1 cellular context compared by ENCODE assay signal in genomic region chr3:12556723-12557471, GRCh38.
TF ChIP-seq lines count a peak whose summit lies in the region.

Gene MKRN2 (plus strand): TSS chr3:12557087. CDS start chr3:12557151, 64 bp downstream.

TF ChIP-seq in HEK293, 187 proteins besides CTCF, POLR2A, EP300 and RAD21 (continued from another document and continues in another):
- TF ChIP-seq, protein P1, sequence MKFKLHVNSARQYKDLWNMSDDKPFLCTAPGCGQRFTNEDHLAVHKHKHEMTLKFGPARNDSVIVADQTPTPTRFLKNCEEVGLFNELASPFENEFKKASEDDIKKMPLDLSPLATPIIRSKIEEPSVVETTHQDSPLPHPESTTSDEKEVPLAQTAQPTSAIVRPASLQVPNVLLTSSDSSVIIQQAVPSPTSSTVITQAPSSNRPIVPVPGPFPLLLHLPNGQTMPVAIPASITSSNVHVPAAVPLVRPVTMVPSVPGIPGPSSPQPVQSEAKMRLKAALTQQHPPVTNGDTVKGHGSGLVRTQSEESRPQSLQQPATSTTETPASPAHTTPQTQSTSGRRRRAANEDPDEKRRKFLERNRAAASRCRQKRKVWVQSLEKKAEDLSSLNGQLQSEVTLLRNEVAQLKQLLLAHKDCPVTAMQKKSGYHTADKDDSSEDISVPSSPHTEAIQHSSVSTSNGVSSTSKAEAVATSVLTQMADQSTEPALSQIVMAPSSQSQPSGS (tag by site-specific recombination; IDR thresholded peaks at IDR 0.05; ENCODE audit: low read depth): no peak
- TF ChIP-seq ZBTB7A (tag by site-specific recombination; IDR thresholded peaks at IDR 0.05; ENCODE audit: low read depth): no peak
- no peak for TF ChIP-seq ZNF624 (tag by site-specific recombination; IDR thresholded peaks at IDR 0.05)
- TF ChIP-seq ZNF701 (tag by site-specific recombination; IDR thresholded peaks at IDR 0.05): no peak
- TF ChIP-seq ZNF10 (tag by site-specific recombination; IDR thresholded peaks at IDR 0.05): 0 out of 2 replicates have a peak, but pooled peaks have one; percentile 38
- TF ChIP-seq ZNF2 (tag by site-specific recombination; IDR thresholded peaks at IDR 0.05): peak; percentile 82
- no peak for TF ChIP-seq ZNF544 (tag by site-specific recombination; IDR thresholded peaks at IDR 0.05)
- no peak for TF ChIP-seq ZNF433 (tag by site-specific recombination; IDR thresholded peaks at IDR 0.05; ENCODE audit: low read depth)
- TF ChIP-seq ZBTB26 (tag by site-specific recombination; optimal IDR thresholded peaks at IDR 0.05): peak; percentile 97
- peak; percentile 82 for TF ChIP-seq ZNF341 (tag by site-specific recombination; IDR thresholded peaks at IDR 0.05; ENCODE audit: low read depth)
- TF ChIP-seq ZNF426 (tag by site-specific recombination; IDR thresholded peaks at IDR 0.05): no peak
- TF ChIP-seq ZNF404 (tag by site-specific recombination; IDR thresholded peaks at IDR 0.05): no peak
- no peak; the same call in 1 of the 2 replicates for TF ChIP-seq ZNF623 (tag by site-specific recombination; IDR thresholded peaks at IDR 0.05)
- TF ChIP-seq, protein P2, sequence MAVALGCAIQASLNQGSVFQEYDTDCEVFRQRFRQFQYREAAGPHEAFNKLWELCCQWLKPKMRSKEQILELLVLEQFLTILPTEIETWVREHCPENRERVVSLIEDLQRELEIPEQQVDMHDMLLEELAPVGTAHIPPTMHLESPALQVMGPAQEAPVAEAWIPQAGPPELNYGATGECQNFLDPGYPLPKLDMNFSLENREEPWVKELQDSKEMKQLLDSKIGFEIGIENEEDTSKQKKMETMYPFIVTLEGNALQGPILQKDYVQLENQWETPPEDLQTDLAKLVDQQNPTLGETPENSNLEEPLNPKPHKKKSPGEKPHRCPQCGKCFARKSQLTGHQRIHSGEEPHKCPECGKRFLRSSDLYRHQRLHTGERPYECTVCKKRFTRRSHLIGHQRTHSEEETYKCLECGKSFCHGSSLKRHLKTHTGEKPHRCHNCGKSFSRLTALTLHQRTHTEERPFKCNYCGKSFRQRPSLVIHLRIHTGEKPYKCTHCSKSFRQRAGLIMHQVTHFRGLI (tag by site-specific recombination; IDR thresholded peaks at IDR 0.05): peak; percentile 51; the same call in 1 of the 2 replicates
- peak; percentile 34; the same call in 1 of the 2 replicates for TF ChIP-seq ZNF398 (tag by site-specific recombination; IDR thresholded peaks at IDR 0.05)
- TF ChIP-seq ZNF530 (tag by site-specific recombination; IDR thresholded peaks at IDR 0.05; ENCODE audit: low read depth): peak; percentile 84
- peak; percentile 72 for TF ChIP-seq YY2 (tag by site-specific recombination; IDR thresholded peaks at IDR 0.05)
- no peak for TF ChIP-seq ZNF138 (tag by site-specific recombination; IDR thresholded peaks at IDR 0.05; ENCODE audit: borderline replicate concordance)
- no peak for TF ChIP-seq ZNF202 (tag by site-specific recombination; IDR thresholded peaks at IDR 0.05; ENCODE audit: borderline replicate concordance)
- peak; percentile 91 for TF ChIP-seq ZNF600 (tag by site-specific recombination; IDR thresholded peaks at IDR 0.05)
- no peak; the same call in 1 of the 2 replicates for TF ChIP-seq BCL11A (tag by site-specific recombination; IDR thresholded peaks at IDR 0.05; ENCODE audit: low read depth)
- peak; percentile 62; the same call in 1 of the 2 replicates for TF ChIP-seq ZNF792 (tag by site-specific recombination; IDR thresholded peaks at IDR 0.05)
- peak; percentile 83; the same call in 1 of the 2 replicates for TF ChIP-seq KLF10 (tag by site-specific recombination; IDR thresholded peaks at IDR 0.05)
- peak; percentile 89 for TF ChIP-seq ZBTB1 (tag by site-specific recombination; IDR thresholded peaks at IDR 0.05)
- TF ChIP-seq ZNF292 (tag by site-specific recombination; IDR thresholded peaks at IDR 0.05; ENCODE audit: borderline replicate concordance, low read depth): no peak
- peak; percentile 57 for TF ChIP-seq ZBTB8A (tag by site-specific recombination; IDR thresholded peaks at IDR 0.05)
- TF ChIP-seq ZNF366 (tag by site-specific recombination; conservative IDR thresholded peaks at IDR 0.05): no peak
- TF ChIP-seq MEIS1 (CRISPR knock-in tag; IDR thresholded peaks at IDR 0.05; ENCODE audit: borderline replicate concordance): no peak
- TF ChIP-seq ZNF211 (tag by site-specific recombination; IDR thresholded peaks at IDR 0.05; ENCODE audit: low read depth): no peak
- TF ChIP-seq WT1 (tag by site-specific recombination; IDR thresholded peaks at IDR 0.05): peak; percentile 33; the same call in 1 of the 2 replicates
- peak; percentile 98 for TF ChIP-seq IKZF3 (tag by site-specific recombination; IDR thresholded peaks at IDR 0.05)
- TF ChIP-seq, protein P3, sequence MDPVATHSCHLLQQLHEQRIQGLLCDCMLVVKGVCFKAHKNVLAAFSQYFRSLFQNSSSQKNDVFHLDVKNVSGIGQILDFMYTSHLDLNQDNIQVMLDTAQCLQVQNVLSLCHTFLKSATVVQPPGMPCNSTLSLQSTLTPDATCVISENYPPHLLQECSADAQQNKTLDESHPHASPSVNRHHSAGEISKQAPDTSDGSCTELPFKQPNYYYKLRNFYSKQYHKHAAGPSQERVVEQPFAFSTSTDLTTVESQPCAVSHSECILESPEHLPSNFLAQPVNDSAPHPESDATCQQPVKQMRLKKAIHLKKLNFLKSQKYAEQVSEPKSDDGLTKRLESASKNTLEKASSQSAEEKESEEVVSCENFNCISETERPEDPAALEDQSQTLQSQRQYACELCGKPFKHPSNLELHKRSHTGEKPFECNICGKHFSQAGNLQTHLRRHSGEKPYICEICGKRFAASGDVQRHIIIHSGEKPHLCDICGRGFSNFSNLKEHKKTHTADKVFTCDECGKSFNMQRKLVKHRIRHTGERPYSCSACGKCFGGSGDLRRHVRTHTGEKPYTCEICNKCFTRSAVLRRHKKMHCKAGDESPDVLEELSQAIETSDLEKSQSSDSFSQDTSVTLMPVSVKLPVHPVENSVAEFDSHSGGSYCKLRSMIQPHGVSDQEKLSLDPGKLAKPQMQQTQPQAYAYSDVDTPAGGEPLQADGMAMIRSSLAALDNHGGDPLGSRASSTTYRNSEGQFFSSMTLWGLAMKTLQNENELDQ (tag by site-specific recombination; IDR thresholded peaks at IDR 0.05; ENCODE audit: low read depth): no peak
- no peak for TF ChIP-seq ZNF658 (tag by site-specific recombination; IDR thresholded peaks at IDR 0.05)
- TF ChIP-seq ZNF112 (tag by site-specific recombination; IDR thresholded peaks at IDR 0.05): no peak
- no peak for TF ChIP-seq GFI1B (tag by site-specific recombination; IDR thresholded peaks at IDR 0.05)
- peak; percentile 83 for TF ChIP-seq ZSCAN5A (tag by site-specific recombination; IDR thresholded peaks at IDR 0.05)
- peak; percentile 77 for TF ChIP-seq ZNF324 (tag by site-specific recombination; IDR thresholded peaks at IDR 0.05)
- TF ChIP-seq ZNF830 (tag by site-specific recombination; IDR thresholded peaks at IDR 0.05; ENCODE audit: low read depth): no peak
- TF ChIP-seq FEZF1 (tag by site-specific recombination; IDR thresholded peaks at IDR 0.05): no peak
- no peak for TF ChIP-seq ZFHX2 (tag by site-specific recombination; conservative IDR thresholded peaks at IDR 0.05)
- TF ChIP-seq ZIC2 (tag by site-specific recombination; IDR thresholded peaks at IDR 0.05): no peak
- peak; percentile 99 for TF ChIP-seq ZBTB11 (tag by site-specific recombination; conservative IDR thresholded peaks at IDR 0.05; ENCODE audit: low read depth)
- no peak for TF ChIP-seq ZSCAN18 (tag by site-specific recombination; IDR thresholded peaks at IDR 0.05)
- no peak for TF ChIP-seq ZNF473 (tag by site-specific recombination; IDR thresholded peaks at IDR 0.05)
- no peak for TF ChIP-seq ZNF423 (tag by site-specific recombination; IDR thresholded peaks at IDR 0.05)
- peak; percentile 92 for TF ChIP-seq ZNF501 (tag by site-specific recombination; IDR thresholded peaks at IDR 0.05)
- peak; percentile 89 for TF ChIP-seq GLIS1 (tag by site-specific recombination; IDR thresholded peaks at IDR 0.05)
- TF ChIP-seq ZNF785 (tag by site-specific recombination; IDR thresholded peaks at IDR 0.05): peak; percentile 77
- peak; percentile 90; the same call in 1 of the 2 replicates for TF ChIP-seq ZNF391 (tag by site-specific recombination; IDR thresholded peaks at IDR 0.05; ENCODE audit: borderline replicate concordance, low read depth)
- peak; percentile 83; the same call in 1 of the 2 replicates for TF ChIP-seq ZNF221 (tag by site-specific recombination; IDR thresholded peaks at IDR 0.05; ENCODE audit: borderline replicate concordance)
- TF ChIP-seq ZNF596 (tag by site-specific recombination; IDR thresholded peaks at IDR 0.05): peak; percentile 72
- no peak for TF ChIP-seq ZNF16 (tag by site-specific recombination; IDR thresholded peaks at IDR 0.05; ENCODE audit: low read depth)
- peak; percentile 35; the same call in 1 of the 2 replicates for TF ChIP-seq REPIN1 (tag by site-specific recombination; IDR thresholded peaks at IDR 0.05; ENCODE audit: low read depth)
- peak; percentile 27; the same call in 1 of the 2 replicates for TF ChIP-seq OSR2 (tag by site-specific recombination; IDR thresholded peaks at IDR 0.05)
- TF ChIP-seq ZNF555 (tag by site-specific recombination; conservative IDR thresholded peaks at IDR 0.05): no peak
- no peak for TF ChIP-seq ZNF23 (tag by site-specific recombination; IDR thresholded peaks at IDR 0.05; ENCODE audit: borderline replicate concordance)
- TF ChIP-seq ZXDB (tag by site-specific recombination; IDR thresholded peaks at IDR 0.05): peak; percentile 92
- TF ChIP-seq SETDB1 (IDR thresholded peaks at IDR 0.05; ENCODE audit: insufficient read length, low read length): no peak
- peak; percentile 65; the same call in 1 of the 2 replicates for TF ChIP-seq ZNF610 (tag by site-specific recombination; IDR thresholded peaks at IDR 0.05; ENCODE audit: borderline replicate concordance)
